In genomic region chr1:1678581-1679380, GRCh38 we compare ENCODE assay signal across 8 cellular contexts. TPM values are rescaled to one million over a fixed set of nuclear protein-coding genes. Genes with fewer than 3 reads are reported as not detected.
DNase-seq lines count a peak whose midpoint lies in the region; ATAC-seq and TF ChIP-seq lines count a peak whose summit lies in the region.

No MANE protein-coding gene starts in this region.

- H3K9me3 Mint-ChIP-seq in activated T-helper 17 cell treated with anti-CD3 and anti-CD28 coated beads, Interleukin-2, amount 50 U/mL, for 72 hours, result no peaks in the 10 kb centered on the region

- H3K36me3 Mint-ChIP-seq in activated T-helper 17 cell treated with anti-CD3 and anti-CD28 coated beads, Interleukin-2, amount 50 U/mL, for 72 hours (ENCODE audit: low read depth), result peaks cover 21% of the 10 kb centered on the region

- TF ChIP-seq RAD21 in liver (IDR thresholded peaks at IDR 0.05), result peak in 1 of 2 donors; percentile 62

- H3K27ac Mint-ChIP-seq in activated T-helper 17 cell treated with anti-CD3 and anti-CD28 coated beads, Interleukin-2, amount 50 U/mL, for 72 hours, result peak overlapping the region; percentile 95

- peaks cover 6 to 19% (median 14%) of the 10 kb centered on the region in 4 donors for H3K4me1 ChIP-seq in liver (ENCODE audit: control insufficient read depth in 4 of 4, insufficient read depth in 4 of 4, low read length in 3 of 4)

- no peak overlapping the region for H3K9ac ChIP-seq in liver (ENCODE audit: low read depth in 1 of 2, low read length in 2 of 2)

- peaks cover 0 to 5% (median 0%) of the 10 kb centered on the region in 4 donors for H3K36me3 ChIP-seq in liver (ENCODE audit: control insufficient read depth in 4 of 4, insufficient read depth in 3 of 4, low read depth in 1 of 4, low read length in 3 of 4)

- no peaks in the 10 kb centered on the region for H3K27me3 ChIP-seq in liver (ENCODE audit: control insufficient read depth in 4 of 4, insufficient read depth in 4 of 4, low read length in 3 of 4)

- H3K4me3 Mint-ChIP-seq in activated T-helper 17 cell treated with anti-CD3 and anti-CD28 coated beads, Interleukin-2, amount 50 U/mL, for 72 hours, result peak overlapping the region; percentile 88

- peak; percentile 4 for ATAC-seq in HG02943 (IDR thresholded peaks at IDR 0.05; ENCODE audit: low read depth, unreplicated experiment)
- ATAC-seq in activated T-helper 17 cell treated with anti-CD3 and anti-CD28 coated beads, Interleukin-2, amount 50 U/mL, for 72 hours (replicated peaks), result peak; percentile 60

- no peaks in the 10 kb centered on the region for H3K27me3 Mint-ChIP-seq in activated T-helper 17 cell treated with anti-CD3 and anti-CD28 coated beads, Interleukin-2, amount 50 U/mL, for 72 hours

- peaks cover 11% of the 10 kb centered on the region for H3K4me1 Mint-ChIP-seq in activated T-helper 17 cell treated with anti-CD3 and anti-CD28 coated beads, Interleukin-2, amount 50 U/mL, for 72 hours

- no peaks in the 10 kb centered on the region for H3K9me3 ChIP-seq in liver (ENCODE audit: control insufficient read depth in 4 of 4, low read length in 3 of 4)

- peak; percentile 58 for DNase-seq in ELF-1 (ENCODE audit: low read depth, low spot score)
- no peak for DNase-seq in GM19238 (ENCODE audit: insufficient read length, low spot score)
- DNase-seq in NCI-H146 treated with DMSO at 0.1 percent for 48 hours (lab: John Stamatoyannopoulos, UW; ENCODE audit: unreplicated experiment), result no peak
- no peak for DNase-seq in RKO (ENCODE audit: low spot score)
- no peak for DNase-seq in NCI-H345 (lab: John Stamatoyannopoulos, UW)

- H3K27ac ChIP-seq in liver (ENCODE audit: low read depth in 1 of 2, low read length in 2 of 2), result peak overlapping the region; percentile 13 to 46

- 42% methylated on average over 24 of the region's 24 CpGs for WGBS in liver

- peak; percentile 51 for TF ChIP-seq CTCF in liver (IDR thresholded peaks at IDR 0.05; ENCODE audit: low read depth, low read length, missing input control)

- no peak overlapping the region for H3K4me3 ChIP-seq in liver (ENCODE audit: low read depth in 1 of 3, low read length in 3 of 3)

TF ChIP-seq in liver, 16 proteins besides CTCF, POLR2A, EP300 and RAD21:
- TF ChIP-seq, protein P1, sequence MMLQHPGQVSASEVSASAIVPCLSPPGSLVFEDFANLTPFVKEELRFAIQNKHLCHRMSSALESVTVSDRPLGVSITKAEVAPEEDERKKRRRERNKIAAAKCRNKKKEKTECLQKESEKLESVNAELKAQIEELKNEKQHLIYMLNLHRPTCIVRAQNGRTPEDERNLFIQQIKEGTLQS (IDR thresholded peaks at IDR 0.05), result no peak
- TF ChIP-seq SP1 (IDR thresholded peaks at IDR 0.05), result peak; percentile 92
- TF ChIP-seq, protein P2, sequence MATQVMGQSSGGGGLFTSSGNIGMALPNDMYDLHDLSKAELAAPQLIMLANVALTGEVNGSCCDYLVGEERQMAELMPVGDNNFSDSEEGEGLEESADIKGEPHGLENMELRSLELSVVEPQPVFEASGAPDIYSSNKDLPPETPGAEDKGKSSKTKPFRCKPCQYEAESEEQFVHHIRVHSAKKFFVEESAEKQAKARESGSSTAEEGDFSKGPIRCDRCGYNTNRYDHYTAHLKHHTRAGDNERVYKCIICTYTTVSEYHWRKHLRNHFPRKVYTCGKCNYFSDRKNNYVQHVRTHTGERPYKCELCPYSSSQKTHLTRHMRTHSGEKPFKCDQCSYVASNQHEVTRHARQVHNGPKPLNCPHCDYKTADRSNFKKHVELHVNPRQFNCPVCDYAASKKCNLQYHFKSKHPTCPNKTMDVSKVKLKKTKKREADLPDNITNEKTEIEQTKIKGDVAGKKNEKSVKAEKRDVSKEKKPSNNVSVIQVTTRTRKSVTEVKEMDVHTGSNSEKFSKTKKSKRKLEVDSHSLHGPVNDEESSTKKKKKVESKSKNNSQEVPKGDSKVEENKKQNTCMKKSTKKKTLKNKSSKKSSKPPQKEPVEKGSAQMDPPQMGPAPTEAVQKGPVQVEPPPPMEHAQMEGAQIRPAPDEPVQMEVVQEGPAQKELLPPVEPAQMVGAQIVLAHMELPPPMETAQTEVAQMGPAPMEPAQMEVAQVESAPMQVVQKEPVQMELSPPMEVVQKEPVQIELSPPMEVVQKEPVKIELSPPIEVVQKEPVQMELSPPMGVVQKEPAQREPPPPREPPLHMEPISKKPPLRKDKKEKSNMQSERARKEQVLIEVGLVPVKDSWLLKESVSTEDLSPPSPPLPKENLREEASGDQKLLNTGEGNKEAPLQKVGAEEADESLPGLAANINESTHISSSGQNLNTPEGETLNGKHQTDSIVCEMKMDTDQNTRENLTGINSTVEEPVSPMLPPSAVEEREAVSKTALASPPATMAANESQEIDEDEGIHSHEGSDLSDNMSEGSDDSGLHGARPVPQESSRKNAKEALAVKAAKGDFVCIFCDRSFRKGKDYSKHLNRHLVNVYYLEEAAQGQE (IDR thresholded peaks at IDR 0.05), result peak; percentile 14
- no peak for TF ChIP-seq MAX (IDR thresholded peaks at IDR 0.05)
- peak; percentile 57 for TF ChIP-seq YY1 (IDR thresholded peaks at IDR 0.05)
- TF ChIP-seq GABPA (IDR thresholded peaks at IDR 0.05 in 1 of 2, conservative IDR thresholded peaks at IDR 0.05 in 1 of 2), result peak in 1 of 2 donors; percentile 51
- no peak for TF ChIP-seq TAF1 (conservative IDR thresholded peaks at IDR 0.05)
- peak; percentile 87 to 97 for TF ChIP-seq RXRA (IDR thresholded peaks at IDR 0.05)
- TF ChIP-seq HNF4G (IDR thresholded peaks at IDR 0.05), result peak; percentile 41
- TF ChIP-seq NR2F2 (IDR thresholded peaks at IDR 0.05), result peak; percentile 59
- TF ChIP-seq HNF4A (conservative IDR thresholded peaks at IDR 0.05), result peak; percentile 80 to 81
- TF ChIP-seq FOXA2 (IDR thresholded peaks at IDR 0.05), result no peak
- no peak for TF ChIP-seq JUND (IDR thresholded peaks at IDR 0.05)
TF ChIP-seq in liver: peak in this region for 8.

RNA-seq across cellular contexts. Expression of gene SLC35E2B, which starts 13.8 kb away (rescaled TPM):
- total RNA-seq in activated T-helper 17 cell treated with anti-CD3 and anti-CD28 coated beads, Interleukin-2, amount 50 U/mL, for 72 hours, result 10 to 100 TPM; 31.4 to 38.5 TPM
- 10 to 100 TPM; 13.4 to 19.3 TPM for total RNA-seq in liver
- 10 to 100 TPM; 11.1 to 11.7 TPM for polyA plus RNA-seq in liver

RNA-seq across cellular contexts. Expression of gene CDK11B, which starts 20.0 kb away (rescaled TPM):
- total RNA-seq in activated T-helper 17 cell treated with anti-CD3 and anti-CD28 coated beads, Interleukin-2, amount 50 U/mL, for 72 hours, result 10 to 100 TPM; 19.1 to 34.4 TPM
- 1 to 10 TPM; 5.1 to 6.9 TPM for total RNA-seq in liver
- 10 to 100 TPM in 1 of 2 donors, 1 to 10 TPM in 1; 8.0 to 12.2 TPM for polyA plus RNA-seq in liver

RNA-seq across cellular contexts. Expression of gene CDK11A, which starts 45.4 kb away (rescaled TPM):
- 10 to 100 TPM; 51.8 to 65.6 TPM for total RNA-seq in activated T-helper 17 cell treated with anti-CD3 and anti-CD28 coated beads, Interleukin-2, amount 50 U/mL, for 72 hours
- 10 to 100 TPM; 13.8 to 17.0 TPM for total RNA-seq in liver
- 10 to 100 TPM; 13.7 to 14.1 TPM for polyA plus RNA-seq in liver

RNA-seq across cellular contexts. Expression of gene MMP23B, which starts 46.8 kb away (rescaled TPM):
- 1 to 10 TPM; 1.8 to 6.5 TPM for total RNA-seq in activated T-helper 17 cell treated with anti-CD3 and anti-CD28 coated beads, Interleukin-2, amount 50 U/mL, for 72 hours
- 1 to 10 TPM; 1.6 to 4.2 TPM for total RNA-seq in liver
- 1 to 10 TPM in 1 of 2 donors, under 1 TPM in 1; 0.92 to 1.5 TPM for polyA plus RNA-seq in liver
